13 cellular contexts compared by ENCODE assay signal in genomic region chr14:50501642-50502041, GRCh38. TPM values are rescaled to one million over a fixed set of nuclear protein-coding genes. Genes with fewer than 3 reads are reported as not detected.
DNase-seq lines count a peak whose midpoint lies in the region; ATAC-seq and TF ChIP-seq lines count a peak whose summit lies in the region.
"Had no signal": no experiment of that assay in that cellular context is flagged by ENCODE, and none has a peak within 500 bp of the region (broad histone marks: within the 10 kb centered on the region; RNA-seq: fewer than 3 reads in every experiment).

No MANE protein-coding gene starts in this region.

- H3K4me3 ChIP-seq in AG10803 (ENCODE audit: low read length) (no peak overlapping the region), PC-3 (ENCODE audit: low read length) (no peak overlapping the region), right atrium auricular region (no peak overlapping the region), sigmoid colon (no peak overlapping the region)

- H3K4me2 ChIP-seq in PC-3 (ENCODE audit: low read length): peak overlapping the region; percentile 45

- H3K27ac ChIP-seq in PC-3 (ENCODE audit: low read length): peak overlapping the region; percentile 77
- no peak overlapping the region for H3K27ac ChIP-seq in right atrium auricular region
- H3K27ac ChIP-seq in sigmoid colon: peak overlapping the region in 1 of 4 donors; percentile 2
- H3K27ac ChIP-seq: C4-2B had no signal

- H3K27me3 ChIP-seq in PC-3 (ENCODE audit: low read length) (no peaks in the 10 kb centered on the region), right atrium auricular region (no peaks in the 10 kb centered on the region), sigmoid colon (no peaks in the 10 kb centered on the region)

- H3K9me3 ChIP-seq in PC-3 (ENCODE audit: low read length) (no peaks in the 10 kb centered on the region), right atrium auricular region (no peaks in the 10 kb centered on the region), sigmoid colon (no peaks in the 10 kb centered on the region)

- intact Hi-C loops in PC-3 (cut with micrococcal nuclease) (no loop called here), sigmoid colon (cut with DNase I) (no loop called here)

- H3K79me2 ChIP-seq in PC-3 (ENCODE audit: low read length): peaks cover 29% of the 10 kb centered on the region

- H2AFZ ChIP-seq in PC-3 (ENCODE audit: low read length): no peak overlapping the region

- 94 to 95% methylated on average over 2 of the region's 2 CpGs for WGBS in sigmoid colon, 2 donors

- no peak for TF ChIP-seq EP300 in sigmoid colon (IDR thresholded peaks at IDR 0.05)

- no peak for TF ChIP-seq POLR2A in sigmoid colon (IDR thresholded peaks at IDR 0.05)

- BruUV-seq in PC-3 (replicated peaks; lab: Mats Ljungman, UMichigan): no TSS peak

- TF ChIP-seq CTCF in AG10803 (conservative IDR thresholded peaks at IDR 0.05; ENCODE audit: low read length) (no peak), PC-3 (conservative IDR thresholded peaks at IDR 0.05; ENCODE audit: low read depth, low read length) (no peak), right atrium auricular region (IDR thresholded peaks at IDR 0.05) (no peak), sigmoid colon (IDR thresholded peaks at IDR 0.05) (no peak)

- no peaks in the 10 kb centered on the region for H4K20me1 ChIP-seq in PC-3 (ENCODE audit: low read length)

- CTCF ChIA-PET in PC-3 (lab: Charles Lee): no interaction called here

- peaks cover 13% of the 10 kb centered on the region; the same call in 1 of the 2 replicates for H3K36me3 ChIP-seq in PC-3 (ENCODE audit: low read depth, low read length)
- no peaks in the 10 kb centered on the region for H3K36me3 ChIP-seq in right atrium auricular region
- H3K36me3 ChIP-seq in sigmoid colon: no peaks in the 10 kb centered on the region

- DNase-seq in AG10803 (ENCODE audit: low read depth) (peak; percentile 71), PC-3 (peak; percentile 89), dermis blood vessel endothelial cell (peak; percentile 71), myocyte (ENCODE audit: low read depth) (peak; percentile 76), NCI-H82 (lab: John Stamatoyannopoulos, UW) (no peak), right atrium auricular region (ENCODE audit: low spot score) (no peak), SKM-1 (lab: John Stamatoyannopoulos, UW; ENCODE audit: unreplicated experiment) (no peak), sigmoid colon (no peak)
- DNase-seq: activated T-cell treated with anti-CD3 and anti-CD28 coated beads, Interleukin-2, amount 50 U/mL, for 48 hours; anterior cingulate cortex; midbrain had no signal

- H3K9me2 ChIP-seq in PC-3 (replicated peaks; ENCODE audit: low read length): no peaks in the 10 kb centered on the region

- POLR2A ChIA-PET in PC-3 (lab: Charles Lee; ENCODE audit: unreplicated experiment): no interaction called here

- H3F3A ChIP-seq in PC-3 (ENCODE audit: low read length, unreplicated experiment): no peaks in the 10 kb centered on the region

- peak overlapping the region; percentile 21; the same call in 1 of the 2 replicates for H3K9ac ChIP-seq in PC-3 (ENCODE audit: low read length)

- H3K4me1 ChIP-seq in PC-3 (ENCODE audit: insufficient read depth, low read length): peaks cover 13% of the 10 kb centered on the region
- peaks cover 0 to 8% of the 10 kb centered on the region in 2 donors for H3K4me1 ChIP-seq in right atrium auricular region
- peaks cover 0 to 24% (median 17%) of the 10 kb centered on the region in 4 donors for H3K4me1 ChIP-seq in sigmoid colon

- peak; percentile 97 for ATAC-seq in PC-3
- ATAC-seq: activated CD4-positive, CD25-positive, alpha-beta regulatory T cell treated with anti-CD3 and anti-CD28 coated beads, Interleukin-2, amount 50 U/mL, for 24 hours had no signal

RNA-seq across cellular contexts. Expression of gene MAP4K5, which starts 30.7 kb away (rescaled TPM):
- 111 and 120 TPM in 2 replicates for total RNA-seq in PC-3 (2014; rRNA removed)
- 51.8 and 100 TPM in 2 replicates for total RNA-seq in dermis blood vessel endothelial cell
- total RNA-seq in myocyte: 87.5 and 105 TPM in 2 replicates
- 22.3 TPM for polyA plus RNA-seq in myocyte (2012)
- 10 to 100 TPM; 37.5 to 44.4 TPM for total RNA-seq in right atrium auricular region
- 100 to 1,000 TPM; 144 to 314 (median 176) TPM for total RNA-seq in sigmoid colon
- 10 to 100 TPM; 12.6 to 20.0 (median 19.0) TPM for polyA plus RNA-seq in sigmoid colon

RNA-seq across cellular contexts. Expression of gene ATL1, which starts 58.3 kb away (rescaled TPM):
- 0.63 and 1.3 TPM in 2 replicates for total RNA-seq in PC-3 (2014; rRNA removed)
- 1.9 and 2.6 TPM in 2 replicates for total RNA-seq in dermis blood vessel endothelial cell
- 5.0 and 7.4 TPM in 2 replicates for total RNA-seq in myocyte
- 6.2 TPM for polyA plus RNA-seq in myocyte (2012)
- 1 to 10 TPM; 2.2 to 2.6 TPM for total RNA-seq in right atrium auricular region
- 10 to 100 TPM in 3 of 4 donors, 1 to 10 TPM in 1; 9.1 to 22.5 (median 11.3) TPM for total RNA-seq in sigmoid colon
- 1 to 10 TPM; 3.2 to 6.6 (median 6.5) TPM for polyA plus RNA-seq in sigmoid colon

Comparison
In these comparisons a context has a peak if more than half of its experiments do, and no peak if none do; other contexts are left out.
1. DNase-seq: peak in AG10803 (single experiment), PC-3 (single experiment), dermis blood vessel endothelial cell (single experiment) and myocyte (single experiment); none in NCI-H82 (single experiment), right atrium auricular region (single experiment), SKM-1 (single experiment) and sigmoid colon (single experiment).